Comparison of ENCODE assay signal across 8 cellular contexts in genomic region chr14:20332946-20333782, GRCh38. TPM values are rescaled to one million over a fixed set of nuclear protein-coding genes. Genes with fewer than 3 reads are reported as not detected.
A peak's percentile ranks its signal among the peaks of the same experiment; 100 is the strongest.
DNase-seq lines count a peak whose midpoint lies in the region; ATAC-seq and TF ChIP-seq lines count a peak whose summit lies in the region.

Gene CCNB1IP1 (minus strand): TSS chr14:20333279. CDS start chr14:20316523, 16,756 bp downstream.

- no TSS peak for BruUV-seq in PC-3 (replicated peaks; lab: Mats Ljungman, UMichigan)

- H3K27ac ChIP-seq in PC-3 (ENCODE audit: low read length) (peak within 1 kb of the TSS; percentile 26), muscle layer of duodenum (ENCODE audit: low read length) (peak within 1 kb of the TSS; percentile 99)

- H3K9me3 ChIP-seq in PC-3 (ENCODE audit: low read length) = no peaks in the 10 kb centered on the region
- H3K9me3 ChIP-seq in muscle layer of duodenum (ENCODE audit: control insufficient read depth in 1 of 2, low read length in 2 of 2) = no peaks in the 10 kb centered on the region

- H4K20me1 ChIP-seq in PC-3 (ENCODE audit: low read length) = no peaks in the 10 kb centered on the region; the same call in 1 of the 2 replicates

- DNase-seq in EL (peak; percentile 90), PC-3 (peak; percentile 94), fibroblast of gingiva (ENCODE audit: low read depth) (peak; percentile 81)
- DNase-seq in activated T-cell treated with anti-CD3 and anti-CD28 coated beads, Interleukin-2, amount 50 U/mL, for 72 hours = peak; percentile 61 to 63

- H3K4me1 ChIP-seq in PC-3 (ENCODE audit: insufficient read depth, low read length) (peaks cover 10% of the 10 kb centered on the region), muscle layer of duodenum (ENCODE audit: control insufficient read depth in 1 of 2, insufficient read depth in 2 of 2, low read length in 2 of 2) (peaks cover 8 to 14% of the 10 kb centered on the region in 2 donors)

- no peaks in the 10 kb centered on the region for H3K9me3 Mint-ChIP-seq in IgD-negative memory B cell
- H3K9me3 Mint-ChIP-seq in activated T-cell treated with anti-CD3 and anti-CD28 coated beads, Interleukin-2, amount 50 U/mL, for 72 hours = no peaks in the 10 kb centered on the region

- peak within 1 kb of the TSS; percentile 65 to 87 (median 82) for H3K27ac Mint-ChIP-seq in IgD-negative memory B cell
- H3K27ac Mint-ChIP-seq in activated T-cell treated with anti-CD3 and anti-CD28 coated beads, Interleukin-2, amount 50 U/mL, for 72 hours = peak within 1 kb of the TSS; percentile 98

- H3K36me3 Mint-ChIP-seq in IgD-negative memory B cell = peaks cover 2% of the 10 kb centered on the region
- H3K36me3 Mint-ChIP-seq in activated T-cell treated with anti-CD3 and anti-CD28 coated beads, Interleukin-2, amount 50 U/mL, for 72 hours (ENCODE audit: insufficient read depth in 2 of 2) = peaks cover 1 to 4% of the 10 kb centered on the region in 2 donors

- intact Hi-C loops in PC-3 (cut with micrococcal nuclease) = loop anchor here (1.0 kb wide), 1 partner anchor 10 kb away; the partner anchor contains the start of gene PARP2

- H3K4me3 Mint-ChIP-seq in IgD-negative memory B cell = peak within 1 kb of the TSS; percentile 99 to 100 (median 100)
- peak within 1 kb of the TSS; percentile 98 for H3K4me3 Mint-ChIP-seq in activated T-cell treated with anti-CD3 and anti-CD28 coated beads, Interleukin-2, amount 50 U/mL, for 72 hours

- peak within 1 kb of the TSS; percentile 79 for H2AFZ ChIP-seq in PC-3 (ENCODE audit: low read length)

- no peak for TF ChIP-seq CTCF in PC-3 (conservative IDR thresholded peaks at IDR 0.05; ENCODE audit: low read depth, low read length)
- no peak for TF ChIP-seq CTCF in subcutaneous adipose tissue (IDR thresholded peaks at IDR 0.05; ENCODE audit: low read depth)

- POLR2A ChIA-PET in PC-3 (lab: Charles Lee; ENCODE audit: unreplicated experiment) = interaction anchor here (0.6 to 0.9 kb wide), 2 partner anchors 10 to 1917 kb away, joined by 3 to 9 read pairs; no protein-coding TSS in a partner anchor

- ATAC-seq in GM21619 (IDR thresholded peaks at IDR 0.05; ENCODE audit: unreplicated experiment) (peak; percentile 97), PC-3 (peak; percentile 97)
- peak; percentile 99 for ATAC-seq in activated T-cell treated with anti-CD3 and anti-CD28 coated beads, Interleukin-2, amount 50 U/mL, for 72 hours (replicated peaks in 1 of 2)

- H3K79me2 ChIP-seq in PC-3 (ENCODE audit: low read length) = peaks cover 46% of the 10 kb centered on the region

- peak within 1 kb of the TSS; percentile 82 for H3K9ac ChIP-seq in PC-3 (ENCODE audit: low read length)

- H3K36me3 ChIP-seq in PC-3 (ENCODE audit: low read depth, low read length) (peaks cover 8% of the 10 kb centered on the region; the same call in 1 of the 2 replicates), muscle layer of duodenum (ENCODE audit: control insufficient read depth in 1 of 2, insufficient read depth in 2 of 2, low read length in 2 of 2) (peaks cover 0 to 5% of the 10 kb centered on the region in 2 donors)

- H3K27me3 Mint-ChIP-seq in IgD-negative memory B cell = no peaks in the 10 kb centered on the region
- H3K27me3 Mint-ChIP-seq in activated T-cell treated with anti-CD3 and anti-CD28 coated beads, Interleukin-2, amount 50 U/mL, for 72 hours (ENCODE audit: low read depth) = no peaks in the 10 kb centered on the region

- H3K27me3 ChIP-seq in PC-3 (ENCODE audit: low read length) (no peaks in the 10 kb centered on the region), muscle layer of duodenum (ENCODE audit: low read depth, low read length) (no peaks in the 10 kb centered on the region)

- H3K4me2 ChIP-seq in PC-3 (ENCODE audit: low read length) = peak within 1 kb of the TSS; percentile 91

- peak within 1 kb of the TSS; percentile 83 for H3K4me3 ChIP-seq in PC-3 (ENCODE audit: low read length)
- H3K4me3 ChIP-seq in muscle layer of duodenum (ENCODE audit: low read depth in 1 of 2, low read length in 2 of 2) = peak within 1 kb of the TSS; percentile 69 to 100

- H3K9me2 ChIP-seq in PC-3 (replicated peaks; ENCODE audit: low read length) = no peaks in the 10 kb centered on the region

- H3F3A ChIP-seq in PC-3 (ENCODE audit: low read length, unreplicated experiment) = no peaks in the 10 kb centered on the region

- H3K4me1 Mint-ChIP-seq in IgD-negative memory B cell = peaks cover 25 to 38% (median 28%) of the 10 kb centered on the region in 3 donors
- peaks cover 59% of the 10 kb centered on the region for H3K4me1 Mint-ChIP-seq in activated T-cell treated with anti-CD3 and anti-CD28 coated beads, Interleukin-2, amount 50 U/mL, for 72 hours (ENCODE audit: low read depth)

- CTCF ChIA-PET in PC-3 (lab: Charles Lee) = no interaction called here

RNA-seq across cellular contexts. Expression of gene CCNB1IP1, which starts in this region (rescaled TPM):
- 17.6 TPM for polyA plus RNA-seq in IgD-negative memory B cell
- total RNA-seq in PC-3 (2014; rRNA removed) = 32.8 and 35.0 TPM in 2 replicates
- 10 to 100 TPM; 73.4 to 89.9 TPM for total RNA-seq in activated T-cell treated with anti-CD3 and anti-CD28 coated beads, Interleukin-2, amount 50 U/mL, for 72 hours
- 10 to 100 TPM; 29.8 to 53.9 (median 43.1) TPM for total RNA-seq in subcutaneous adipose tissue

Comparison
In these comparisons a context has a peak if more than half of its experiments do, and no peak if none do; other contexts are left out.
1. Peak in every context shown above with its lines: DNase-seq, ATAC-seq, H3K4me3 ChIP-seq and H3K27ac ChIP-seq.